ENCODE assay signal across 23 cellular contexts in genomic region chr7:54846272-54846671, GRCh38.
"Had no signal": no experiment of that assay in that cellular context is flagged by ENCODE, and none has a peak within 500 bp of the region (broad histone marks: within the 10 kb centered on the region; RNA-seq: fewer than 3 reads in every experiment).

No MANE protein-coding gene starts in this region.

- H3K4me3 ChIP-seq: esophagus squamous epithelium, gastroesophageal sphincter, heart left ventricle, ovary, psoas muscle, smooth muscle cell, stomach, thoracic aorta, upper lobe of left lung had no signal

- H3K9me3 Mint-ChIP-seq: activated T-cell treated with anti-CD3 and anti-CD28 coated beads, Interleukin-2, amount 50 U/mL, for 4 hours had no signal

- H3K4me1 Mint-ChIP-seq: activated CD4-positive, alpha-beta T cell treated with anti-CD3 and anti-CD28 coated beads, Interleukin-2, amount 10 ng/mL, durations not matched to agents 7 days and 5 days; activated naive CD4-positive, alpha-beta T cell treated with anti-CD3 and anti-CD28 coated beads, Interleukin-2, amount 10 ng/mL, durations not matched to agents 7 days and 5 days; activated naive CD8-positive, alpha-beta T cell treated with anti-CD3 and anti-CD28 coated beads, Interleukin-2, amount 50 U/mL, for 24 hours; naive thymus-derived CD8-positive, alpha-beta T cell had no signal

- H3K9me3 ChIP-seq: esophagus squamous epithelium, ovary, thoracic aorta had no signal

- H3K27ac Mint-ChIP-seq: activated CD4-positive, alpha-beta T cell treated with anti-CD3 and anti-CD28 coated beads, Interleukin-2, amount 10 ng/mL, durations not matched to agents 7 days and 5 days; activated naive CD4-positive, alpha-beta T cell treated with anti-CD3 and anti-CD28 coated beads, Interleukin-2, amount 10 ng/mL, durations not matched to agents 7 days and 5 days; activated naive CD8-positive, alpha-beta T cell treated with anti-CD3 and anti-CD28 coated beads, Interleukin-2, amount 50 U/mL, for 24 hours; naive thymus-derived CD8-positive, alpha-beta T cell had no signal

- H3K36me3 ChIP-seq: esophagus squamous epithelium, gastroesophageal sphincter, heart left ventricle, ovary, stomach, thoracic aorta, upper lobe of left lung had no signal

- H3K4me2 ChIP-seq: smooth muscle cell had no signal

- H3K36me3 Mint-ChIP-seq: activated naive CD4-positive, alpha-beta T cell treated with anti-CD3 and anti-CD28 coated beads, Interleukin-2, amount 10 ng/mL, durations not matched to agents 7 days and 5 days had no signal

- ATAC-seq: activated naive CD8-positive, alpha-beta T cell treated with anti-CD3 and anti-CD28 coated beads, Interleukin-2, amount 50 U/mL, for 24 hours; activated T-cell treated with anti-CD3 and anti-CD28 coated beads, Interleukin-2, amount 50 U/mL, for 4 hours; gastroesophageal sphincter; heart left ventricle; naive thymus-derived CD8-positive, alpha-beta T cell; psoas muscle; right cardiac atrium had no signal

- H3K4me1 ChIP-seq: psoas muscle had no signal

- DNase-seq: activated CD4-positive, alpha-beta T cell treated with anti-CD3 and anti-CD28 coated beads, Interleukin-2, amount 10 ng/mL, durations not matched to agents 7 days and 5 days; activated CD4-positive, CD25-positive, alpha-beta regulatory T cell; activated CD8-positive, alpha-beta memory T cell treated with anti-CD3 and anti-CD28 coated beads, Interleukin-2, amount 50 U/mL, for 4 hours; activated naive CD4-positive, alpha-beta T cell treated with anti-CD3 and anti-CD28 coated beads, Interleukin-2, amount 10 ng/mL, durations not matched to agents 7 days and 5 days; activated naive CD8-positive, alpha-beta T cell treated with anti-CD3 and anti-CD28 coated beads, Interleukin-2, amount 50 U/mL, for 24 hours; activated T-cell treated with anti-CD3 and anti-CD28 coated beads, Interleukin-2, amount 50 U/mL, for 4 hours; aorta; cerebellar nuclear complex; effector memory CD4-positive, alpha-beta T cell; esophagus squamous epithelium; heart left ventricle; mesenchymal stem cell; naive thymus-derived CD8-positive, alpha-beta T cell; ovary; psoas muscle; right cardiac atrium; stimulated activated CD4-positive, alpha-beta T cell treated with anti-CD3 and anti-CD28 coated beads, Interleukin-4, amount 100 ng/mL, for 1 hour; stomach; T1000; upper lobe of left lung had no signal

- H3K27ac ChIP-seq: esophagus squamous epithelium, gastroesophageal sphincter, heart left ventricle, ovary, psoas muscle, stomach, thoracic aorta, upper lobe of left lung had no signal

- H3K27me3 Mint-ChIP-seq: activated CD4-positive, alpha-beta T cell treated with anti-CD3 and anti-CD28 coated beads, Interleukin-2, amount 10 ng/mL, durations not matched to agents 7 days and 5 days; activated naive CD4-positive, alpha-beta T cell treated with anti-CD3 and anti-CD28 coated beads, Interleukin-2, amount 10 ng/mL, durations not matched to agents 7 days and 5 days; activated naive CD8-positive, alpha-beta T cell treated with anti-CD3 and anti-CD28 coated beads, Interleukin-2, amount 50 U/mL, for 24 hours had no signal

- H3K27me3 ChIP-seq: esophagus squamous epithelium, gastroesophageal sphincter, heart left ventricle, ovary, stomach, upper lobe of left lung had no signal

- H3K4me3 Mint-ChIP-seq: activated CD4-positive, alpha-beta T cell treated with anti-CD3 and anti-CD28 coated beads, Interleukin-2, amount 10 ng/mL, durations not matched to agents 7 days and 5 days; activated naive CD4-positive, alpha-beta T cell treated with anti-CD3 and anti-CD28 coated beads, Interleukin-2, amount 10 ng/mL, durations not matched to agents 7 days and 5 days; activated naive CD8-positive, alpha-beta T cell treated with anti-CD3 and anti-CD28 coated beads, Interleukin-2, amount 50 U/mL, for 24 hours; activated T-cell treated with anti-CD3 and anti-CD28 coated beads, Interleukin-2, amount 50 U/mL, for 4 hours; naive thymus-derived CD8-positive, alpha-beta T cell had no signal
